Comparison of ENCODE assay signal across 26 cellular contexts in genomic region chr12:50022903-50023302, GRCh38. TPM values are rescaled to one million over a fixed set of nuclear protein-coding genes. Genes with fewer than 3 reads are reported as not detected.
DNase-seq lines count a peak whose midpoint lies in the region; ATAC-seq, FAIRE-seq and TF ChIP-seq lines count a peak whose summit lies in the region.
"Had no signal": no experiment of that assay in that cellular context is flagged by ENCODE, and none has a peak within 500 bp of the region (broad histone marks: within the 10 kb centered on the region; RNA-seq: fewer than 3 reads in every experiment).

No MANE protein-coding gene starts in this region.

- H3K27me3 ChIP-seq in HepG2 (ENCODE audit: control insufficient read depth in 1 of 2, insufficient read depth in 2 of 2, low read length in 2 of 2) (no peaks in the 10 kb centered on the region; a peak in 1 of 5 replicates), right lobe of liver (no peaks in the 10 kb centered on the region), Loucy (ENCODE audit: insufficient read depth, low read length, poor library complexity, severe bottlenecking) (peaks cover 7% of the 10 kb centered on the region)
- H3K27me3 ChIP-seq: left lung had no signal

- no peaks in the 10 kb centered on the region for H3F3A ChIP-seq in Loucy (ENCODE audit: low read depth)

- in situ Hi-C loops in HepG2 (cut with HindIII; ENCODE audit: extremely low pct_ligation_motif_present, low pct_unique_long_range_greater_than_20kb), result no loop called here

- H3K79me2 ChIP-seq in HepG2 (ENCODE audit: insufficient read depth, low read length), result peaks cover 70% of the 10 kb centered on the region
- peaks cover 74% of the 10 kb centered on the region for H3K79me2 ChIP-seq in Loucy (ENCODE audit: insufficient read depth, low read length)

- H3K36me3 ChIP-seq in HepG2 (replicated peaks in 1 of 2; ENCODE audit: control insufficient read depth in 1 of 2, insufficient read depth in 2 of 2, low read length in 2 of 2), result no peaks in the 10 kb centered on the region
- H3K36me3 ChIP-seq in right lobe of liver, result no peaks in the 10 kb centered on the region
- H3K36me3 ChIP-seq in Loucy (ENCODE audit: insufficient read depth, low read length), result no peaks in the 10 kb centered on the region
- H3K36me3 ChIP-seq: left lung had no signal

- H2AFZ ChIP-seq in HepG2 (ENCODE audit: low read length) (no peak overlapping the region), Loucy (ENCODE audit: low read length) (no peak overlapping the region)

- POLR2A ChIA-PET in HepG2 (lab: Yijun Ruan, JAX), result no interaction called here

- FAIRE-seq in HepG2 (lab: Jason Lieb, UNC), result no peak
- FAIRE-seq: GM18507 had no signal

- BruUV-seq in HepG2 (replicated peaks; lab: Mats Ljungman, UMichigan), result no TSS peak

- H3K27ac ChIP-seq in HepG2 (ENCODE audit: extremely low read length, insufficient read depth, low read length) (no peak overlapping the region), right lobe of liver (no peak overlapping the region)
- H3K27ac ChIP-seq: KMS-11, left lung had no signal

- TF ChIP-seq CTCF in HepG2 (CRISPR knock-in tag; IDR thresholded peaks at IDR 0.05) (no peak), right lobe of liver (IDR thresholded peaks at IDR 0.05) (no peak), Loucy (conservative IDR thresholded peaks at IDR 0.05; ENCODE audit: low read length) (no peak)

- CTCF ChIA-PET in HepG2 (lab: Yijun Ruan, JAX; ENCODE audit: low intra/inter-chr PET ratio, low total read pairs), result no interaction called here

- no peak for TF ChIP-seq RAD21 in HepG2 (CRISPR knock-in tag; IDR thresholded peaks at IDR 0.05)

- intact Hi-C loops in HepG2 (cut with micrococcal nuclease; ENCODE audit: unreplicated experiment) (loop anchor here (5.0 kb wide), 1 partner anchor 41 kb away; no protein-coding TSS in a partner anchor), right lobe of liver (cut with DNase I) (no loop called here)

- TF ChIP-seq EP300 in HepG2 (IDR thresholded peaks at IDR 0.05; ENCODE audit: low read depth in 2 of 2, low read length in 2 of 2) (no peak), HepG2 (CRISPR knock-in tag; IDR thresholded peaks at IDR 0.05; ENCODE audit: borderline replicate concordance) (no peak)

- no peak overlapping the region for H3K4me3 ChIP-seq in HepG2 (replicated peaks in 1 of 3; ENCODE audit: insufficient read depth in 1 of 3, low read depth in 2 of 3, low read length in 3 of 3)
- no peak overlapping the region for H3K4me3 ChIP-seq in right lobe of liver
- H3K4me3 ChIP-seq in Loucy (ENCODE audit: low read length, poor library complexity, severe bottlenecking), result peak overlapping the region; percentile 97
- H3K4me3 ChIP-seq: left lung had no signal

- H3K27ac Mint-ChIP-seq in activated T-helper 17 cell treated with anti-CD3 and anti-CD28 coated beads, Interleukin-2, amount 50 U/mL, for 72 hours, result no peak overlapping the region
- H3K27ac Mint-ChIP-seq: activated B cell treated with CpG ODN at 0.5 μM for 24 hours; activated naive CD4-positive, alpha-beta T cell treated with anti-CD3 and anti-CD28 coated beads for 36 hours; CD8-positive, alpha-beta T cell had no signal

- no peaks in the 10 kb centered on the region for H4K20me1 ChIP-seq in HepG2 (ENCODE audit: insufficient read depth, low read length)
- peaks cover 37% of the 10 kb centered on the region for H4K20me1 ChIP-seq in Loucy (ENCODE audit: insufficient read depth, low read length, poor library complexity, severe bottlenecking)

- 100% methylated on average over 1 of the region's 1 CpG for WGBS in HepG2 (ENCODE audit: low lambda C conversion rate)
- 100% methylated on average over 1 of the region's 1 CpG for WGBS in right lobe of liver (ENCODE audit: insufficient coverage, low coverage, low lambda C conversion rate, missing lambda C conversion rate)

- H3K9ac ChIP-seq in HepG2 (ENCODE audit: insufficient read depth, low read depth, low read length) (no peak overlapping the region), Loucy (ENCODE audit: low read depth, low read length, poor library complexity, severe bottlenecking) (peak overlapping the region; percentile 97)
- H3K9ac ChIP-seq: KMS-11 had no signal

- DNase-seq in HepG2 (ENCODE audit: low spot score) (no peak), right lobe of liver (no peak)
- DNase-seq: activated B cell treated with CpG ODN at 0.5 μM for 24 hours; activated CD4-positive, alpha-beta T cell treated with anti-CD3 and anti-CD28 coated beads, Interleukin-2, amount 50 U/mL, for 48 hours; activated naive CD4-positive, alpha-beta T cell treated with anti-CD3 and anti-CD28 coated beads for 36 hours; aorta; caudate nucleus; CD8-positive, alpha-beta T cell; dermis blood vessel endothelial cell; DMS153; GDM1; left lung; naive thymus-derived CD4-positive, alpha-beta T cell; NCI-H1048; NCI-H2029; NCI-H526 treated with DMSO at 0.1 percent for 48 hours had no signal

- peak overlapping the region; percentile 10 for H3K4me2 ChIP-seq in HepG2 (ENCODE audit: low read depth, low read length)
- peak overlapping the region; percentile 81 for H3K4me2 ChIP-seq in Loucy (ENCODE audit: low read depth, low read length, poor library complexity, severe bottlenecking)

- no peak for TF ChIP-seq POLR2A in HepG2 (IDR thresholded peaks at IDR 0.05; ENCODE audit: insufficient read depth in 1 of 2, low read depth in 2 of 2, low read length in 2 of 2)
- no peak for TF ChIP-seq POLR2A in right lobe of liver (IDR thresholded peaks at IDR 0.05)

- H3K4me1 Mint-ChIP-seq in activated T-helper 17 cell treated with anti-CD3 and anti-CD28 coated beads, Interleukin-2, amount 50 U/mL, for 72 hours, result peaks cover 16% of the 10 kb centered on the region

- H3K4me1 ChIP-seq in HepG2 (ENCODE audit: insufficient read depth, low read length), result peaks cover 75% of the 10 kb centered on the region
- peaks cover 0 to 10% (median 0%) of the 10 kb centered on the region in 4 donors for H3K4me1 ChIP-seq in right lobe of liver
- peaks cover 65% of the 10 kb centered on the region for H3K4me1 ChIP-seq in Loucy (ENCODE audit: insufficient read depth, low read length, poor library complexity, severe bottlenecking)

- no peak for ATAC-seq in HepG2
- no peak for ATAC-seq in right lobe of liver
- no peak for ATAC-seq in activated T-helper 17 cell treated with anti-CD3 and anti-CD28 coated beads, Interleukin-2, amount 50 U/mL, for 72 hours (replicated peaks)
- ATAC-seq in GM19397 (IDR thresholded peaks at IDR 0.05; ENCODE audit: unreplicated experiment), result no peak
- ATAC-seq in HG02840 (IDR thresholded peaks at IDR 0.05; ENCODE audit: low FRiP score, unreplicated experiment), result no peak
- ATAC-seq in GM21528 (IDR thresholded peaks at IDR 0.05; ENCODE audit: low FRiP score, unreplicated experiment), result no peak
- ATAC-seq: CD8-positive, alpha-beta T cell; left lung; naive thymus-derived CD4-positive, alpha-beta T cell; SK-N-SH treated with all-trans-retinoic acid at 6 μM for 48 hours had no signal

- H3K9me3 Mint-ChIP-seq in activated T-helper 17 cell treated with anti-CD3 and anti-CD28 coated beads, Interleukin-2, amount 50 U/mL, for 72 hours, result peaks cover 3% of the 10 kb centered on the region
- H3K9me3 Mint-ChIP-seq: activated naive CD4-positive, alpha-beta T cell treated with anti-CD3 and anti-CD28 coated beads for 36 hours had no signal

- H3K9me2 ChIP-seq in Loucy (replicated peaks; ENCODE audit: low read depth, low read length), result no peaks in the 10 kb centered on the region

- H3K4me3 Mint-ChIP-seq in activated T-helper 17 cell treated with anti-CD3 and anti-CD28 coated beads, Interleukin-2, amount 50 U/mL, for 72 hours, result peak overlapping the region; percentile 85
- H3K4me3 Mint-ChIP-seq: activated B cell treated with CpG ODN at 0.5 μM for 24 hours; CD8-positive, alpha-beta T cell had no signal

- H3K9me3 ChIP-seq in HepG2 (ENCODE audit: low read length), result no peaks in the 10 kb centered on the region
- H3K9me3 ChIP-seq in right lobe of liver, result no peaks in the 10 kb centered on the region
- H3K9me3 ChIP-seq in Loucy (ENCODE audit: insufficient read depth, low read depth, low read length), result no peaks in the 10 kb centered on the region
- H3K9me3 ChIP-seq: left lung had no signal

- H3K27me3 Mint-ChIP-seq in activated T-helper 17 cell treated with anti-CD3 and anti-CD28 coated beads, Interleukin-2, amount 50 U/mL, for 72 hours, result no peaks in the 10 kb centered on the region
- H3K27me3 Mint-ChIP-seq: activated B cell treated with CpG ODN at 0.5 μM for 24 hours had no signal

- H3K36me3 Mint-ChIP-seq in activated T-helper 17 cell treated with anti-CD3 and anti-CD28 coated beads, Interleukin-2, amount 50 U/mL, for 72 hours (ENCODE audit: low read depth), result peaks cover 28% of the 10 kb centered on the region

RNA-seq across cellular contexts. Expression of gene RACGAP1, which starts 2.4 kb away (rescaled TPM):
- total RNA-seq in HepG2 (2016; rRNA removed; fragmentation: Illumina TruSeq; extraction: Trizol) (57.9 and 95.5 TPM in 2 replicates), right lobe of liver (1 to 10 TPM; 2.8 to 5.4 (median 4.2) TPM)
- 19.2 and 25.1 TPM in 2 replicates for total RNA-seq in HepG2 (2016; cell fraction: cytosol; rRNA removed; fragmentation: Illumina TruSeq; extraction: Trizol; ENCODE audit: low read depth)
- total RNA-seq in HepG2 (2016; cell fraction: insoluble cytoplasmic fraction; rRNA removed; fragmentation: Illumina TruSeq; extraction: Trizol), result 56.8 and 91.5 TPM in 2 replicates
- 22.2 and 24.7 TPM in 2 replicates for total RNA-seq in HepG2 (2016; cell fraction: membrane; rRNA removed; fragmentation: Illumina TruSeq; extraction: Trizol)
- total RNA-seq in HepG2 (2016; cell fraction: nucleus; rRNA removed; fragmentation: Illumina TruSeq; extraction: Trizol), result 29.8 and 36.8 TPM in 2 replicates
- 14.0 and 16.7 TPM in 2 replicates for polyA plus RNA-seq in HepG2 (2011; rRNA removed)
- polyA plus RNA-seq in HepG2 (2011; cell fraction: cytosol; rRNA removed), result 11.8 and 12.2 TPM in 2 replicates
- 15.3 and 17.4 TPM in 2 replicates for polyA plus RNA-seq in HepG2 (2011; cell fraction: nucleus; rRNA removed)
- polyA plus RNA-seq in HepG2 (2012), result 13.0 and 24.8 TPM in 2 replicates
- 3.3 and 3.8 TPM in 2 replicates for polyA plus RNA-seq in HepG2 (2016; cell fraction: cytosol; fragmentation: Illumina TruSeq; extraction: Trizol; ENCODE audit: low read depth)
- polyA plus RNA-seq in HepG2 (2016; cell fraction: insoluble cytoplasmic fraction; fragmentation: Illumina TruSeq; extraction: Trizol; ENCODE audit: low read depth), result 55.6 and 59.8 TPM in 2 replicates
- polyA plus RNA-seq in HepG2 (2016; cell fraction: membrane; fragmentation: Illumina TruSeq; extraction: Trizol; ENCODE audit: low read depth), result 8.3 and 9.6 TPM in 2 replicates
- polyA plus RNA-seq in HepG2 (2016; cell fraction: nucleus; fragmentation: Illumina TruSeq; extraction: Trizol; ENCODE audit: insufficient read depth, low read depth), result 35.4 and 37.2 TPM in 2 replicates
- polyA minus RNA-seq in HepG2 (2011; rRNA and poly(A)+ RNA removed; ENCODE audit: low replicate concordance), result 65.5 and 353 TPM in 2 replicates
- polyA minus RNA-seq in HepG2 (2011; cell fraction: cytosol; rRNA and poly(A)+ RNA removed), result 20.2 and 21.7 TPM in 2 replicates
- polyA minus RNA-seq in HepG2 (2011; cell fraction: nucleus; rRNA and poly(A)+ RNA removed), result 17.5 and 21.2 TPM in 2 replicates
- total RNA-seq in activated T-helper 17 cell treated with anti-CD3 and anti-CD28 coated beads, Interleukin-2, amount 50 U/mL, for 72 hours, result 100 to 1,000 TPM; 132 to 145 TPM

RNA-seq across cellular contexts. Expression of gene ASIC1, which starts 34.5 kb away (rescaled TPM):
- total RNA-seq in HepG2 (2016; rRNA removed; fragmentation: Illumina TruSeq; extraction: Trizol) (0.24 and 0.44 TPM in 2 replicates), right lobe of liver (under 1 TPM in 4 of 6 experiments, not detected in 2; 0.07 to 0.19 (median 0.15) TPM)
- 0.26 and 0.30 TPM in 2 replicates for total RNA-seq in HepG2 (2016; cell fraction: cytosol; rRNA removed; fragmentation: Illumina TruSeq; extraction: Trizol; ENCODE audit: low read depth)
- total RNA-seq in HepG2 (2016; cell fraction: insoluble cytoplasmic fraction; rRNA removed; fragmentation: Illumina TruSeq; extraction: Trizol), result 0.19 and 1.1 TPM in 2 replicates
- 0.49 and 0.52 TPM in 2 replicates for total RNA-seq in HepG2 (2016; cell fraction: membrane; rRNA removed; fragmentation: Illumina TruSeq; extraction: Trizol)
- total RNA-seq in HepG2 (2016; cell fraction: nucleus; rRNA removed; fragmentation: Illumina TruSeq; extraction: Trizol), result 0.47 and 0.75 TPM in 2 replicates
- 1.3 and 1.5 TPM in 2 replicates for polyA plus RNA-seq in HepG2 (2011; rRNA removed)
- 0.85 and 0.98 TPM in 2 replicates for polyA plus RNA-seq in HepG2 (2011; cell fraction: cytosol; rRNA removed)
- polyA plus RNA-seq in HepG2 (2011; cell fraction: nucleus; rRNA removed), result 2.6 and 3.1 TPM in 2 replicates
- 0.56 and 0.67 TPM in 2 replicates for polyA plus RNA-seq in HepG2 (2012)
- polyA plus RNA-seq in HepG2 (2016; cell fraction: cytosol; fragmentation: Illumina TruSeq; extraction: Trizol; ENCODE audit: low read depth), result 0.34 and 0.51 TPM in 2 replicates
- 0.59 and 0.66 TPM in 2 replicates for polyA plus RNA-seq in HepG2 (2016; cell fraction: insoluble cytoplasmic fraction; fragmentation: Illumina TruSeq; extraction: Trizol; ENCODE audit: low read depth)
- 0.59 and 0.63 TPM in 2 replicates for polyA plus RNA-seq in HepG2 (2016; cell fraction: membrane; fragmentation: Illumina TruSeq; extraction: Trizol; ENCODE audit: low read depth)
- polyA plus RNA-seq in HepG2 (2016; cell fraction: nucleus; fragmentation: Illumina TruSeq; extraction: Trizol; ENCODE audit: insufficient read depth, low read depth), result 2.9 and 3.2 TPM in 2 replicates
- polyA minus RNA-seq in HepG2 (2011; rRNA and poly(A)+ RNA removed; ENCODE audit: low replicate concordance), result 2.0 and 12.2 TPM in 2 replicates
- polyA minus RNA-seq in HepG2 (2011; cell fraction: cytosol; rRNA and poly(A)+ RNA removed), result 0.40 and 0.88 TPM in 2 replicates
- 0.87 and 1.3 TPM in 2 replicates for polyA minus RNA-seq in HepG2 (2011; cell fraction: nucleus; rRNA and poly(A)+ RNA removed)
- total RNA-seq in activated T-helper 17 cell treated with anti-CD3 and anti-CD28 coated beads, Interleukin-2, amount 50 U/mL, for 72 hours, result 1 to 10 TPM in 1 of 2 donors, under 1 TPM in 1; 0.53 to 1.4 TPM
- total RNA-seq: activated B cell treated with CpG ODN at 0.5 μM for 24 hours had no signal

RNA-seq across cellular contexts. Expression of gene AQP6, which starts 50.2 kb away (rescaled TPM):
- 0.51 and 1.3 TPM in 2 replicates for total RNA-seq in HepG2 (2016; rRNA removed; fragmentation: Illumina TruSeq; extraction: Trizol)
- total RNA-seq in HepG2 (2016; cell fraction: cytosol; rRNA removed; fragmentation: Illumina TruSeq; extraction: Trizol; ENCODE audit: low read depth), result 0.20 and 0.35 TPM in 2 replicates
- 0.54 and 1.1 TPM in 2 replicates for total RNA-seq in HepG2 (2016; cell fraction: insoluble cytoplasmic fraction; rRNA removed; fragmentation: Illumina TruSeq; extraction: Trizol)
- 0.55 and 0.59 TPM in 2 replicates for total RNA-seq in HepG2 (2016; cell fraction: membrane; rRNA removed; fragmentation: Illumina TruSeq; extraction: Trizol)
- 0.47 and 0.87 TPM in 2 replicates for total RNA-seq in HepG2 (2016; cell fraction: nucleus; rRNA removed; fragmentation: Illumina TruSeq; extraction: Trizol)
- polyA plus RNA-seq in HepG2 (2011; rRNA removed), result 0.32 and 0.38 TPM in 2 replicates
- 0.21 and 0.23 TPM in 2 replicates for polyA plus RNA-seq in HepG2 (2011; cell fraction: cytosol; rRNA removed)
- polyA plus RNA-seq in HepG2 (2011; cell fraction: nucleus; rRNA removed), result 0.64 and 0.79 TPM in 2 replicates
- polyA plus RNA-seq in HepG2 (2012), result 0.43 and 0.78 TPM in 2 replicates
- 0.23 and 0.31 TPM in 2 replicates for polyA plus RNA-seq in HepG2 (2016; cell fraction: cytosol; fragmentation: Illumina TruSeq; extraction: Trizol; ENCODE audit: low read depth)
- polyA plus RNA-seq in HepG2 (2016; cell fraction: insoluble cytoplasmic fraction; fragmentation: Illumina TruSeq; extraction: Trizol; ENCODE audit: low read depth), result 0.48 and 0.69 TPM in 2 replicates
- 0.23 and 0.48 TPM in 2 replicates for polyA plus RNA-seq in HepG2 (2016; cell fraction: membrane; fragmentation: Illumina TruSeq; extraction: Trizol; ENCODE audit: low read depth)
- polyA plus RNA-seq in HepG2 (2016; cell fraction: nucleus; fragmentation: Illumina TruSeq; extraction: Trizol; ENCODE audit: insufficient read depth, low read depth), result 1.6 and 2.3 TPM in 2 replicates
- polyA minus RNA-seq in HepG2 (2011; rRNA and poly(A)+ RNA removed; ENCODE audit: low replicate concordance), result 0.16 and 0.48 TPM in 2 replicates
- polyA minus RNA-seq in HepG2 (2011; cell fraction: cytosol; rRNA and poly(A)+ RNA removed), result not detected in 2 replicates
- polyA minus RNA-seq in HepG2 (2011; cell fraction: nucleus; rRNA and poly(A)+ RNA removed), result 0.25 TPM in 1 of 2 replicates, not detected in the other
- under 1 TPM in 2 of 6 experiments, not detected in 4; 0.31 to 0.34 TPM for total RNA-seq in right lobe of liver
- not detected for total RNA-seq in activated T-helper 17 cell treated with anti-CD3 and anti-CD28 coated beads, Interleukin-2, amount 50 U/mL, for 72 hours
- total RNA-seq: activated B cell treated with CpG ODN at 0.5 μM for 24 hours; activated naive CD4-positive, alpha-beta T cell treated with anti-CD3 and anti-CD28 coated beads for 36 hours; CD8-positive, alpha-beta T cell; dermis blood vessel endothelial cell; naive thymus-derived CD4-positive, alpha-beta T cell; renal cortical epithelial cell had no signal
- polyA plus RNA-seq: aorta; fibroblast of lung; naive thymus-derived CD4-positive, alpha-beta T cell had no signal
